1 cellular context compared by ENCODE assay signal in the genomic region with DNA sequence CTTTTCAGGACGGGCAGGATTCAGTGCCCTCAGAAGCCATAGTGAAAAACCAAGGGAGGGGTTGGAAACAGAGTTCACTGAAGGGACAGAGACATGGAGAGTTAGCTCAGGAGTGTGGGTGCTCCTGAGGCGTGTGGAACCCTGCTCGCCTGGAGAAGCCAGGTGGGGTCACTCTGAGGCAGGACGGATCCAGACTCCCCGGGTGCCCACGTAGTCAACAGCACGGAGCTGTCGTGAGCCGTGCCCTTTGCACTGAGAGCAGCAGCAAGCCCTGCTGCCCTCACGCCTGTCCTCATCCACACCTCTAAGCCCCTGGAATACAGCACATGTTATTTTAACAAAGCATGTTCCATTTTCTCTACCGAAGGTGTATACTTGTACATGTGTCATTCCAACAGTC.
TF ChIP-seq lines count a peak whose summit lies in the region.

No MANE protein-coding gene starts in this region.

TF ChIP-seq in HepG2, 621 proteins besides CTCF, POLR2A, EP300 and RAD21 (continued from another document):
- no peak for TF ChIP-seq ZNF609 (CRISPR knock-in tag; IDR thresholded peaks at IDR 0.05; ENCODE audit: borderline replicate concordance)
